1 cellular context compared by ENCODE assay signal in genomic region chr17:36512641-36513040, GRCh38.
TF ChIP-seq lines count a peak whose summit lies in the region.

No MANE protein-coding gene starts in this region.

TF ChIP-seq in K562, 482 proteins besides CTCF, POLR2A, EP300 and RAD21:
- TF ChIP-seq CTBP1 (IDR thresholded peaks at IDR 0.05; ENCODE audit: borderline replicate concordance) (no peak), ZNF263 (CRISPR knock-in tag; IDR thresholded peaks at IDR 0.05; ENCODE audit: borderline replicate concordance) (no peak), SNIP1 (IDR thresholded peaks at IDR 0.05; ENCODE audit: low read depth) (no peak), ARID2 (IDR thresholded peaks at IDR 0.05) (no peak), NCOA6 (IDR thresholded peaks at IDR 0.05) (no peak), CREB1 (IDR thresholded peaks at IDR 0.05) (no peak), CREB1 (CRISPR knock-in tag; IDR thresholded peaks at IDR 0.05) (no peak), KAT8 (IDR thresholded peaks at IDR 0.05; ENCODE audit: low read depth) (no peak), SIN3A (IDR thresholded peaks at IDR 0.05; ENCODE audit: borderline replicate concordance in 2 of 2, control insufficient read depth in 1 of 2, low read depth in 2 of 2, low read length in 2 of 2) (no peak), OTX1 (CRISPR knock-in tag; IDR thresholded peaks at IDR 0.05) (no peak)
